ENCODE assay signal across 1 cellular context in genomic region chr12:58176296-58176869, GRCh38.
TF ChIP-seq lines count a peak whose summit lies in the region.

No MANE protein-coding gene starts in this region.

TF ChIP-seq in HEK293, 187 proteins besides CTCF, POLR2A, EP300 and RAD21 (continued from another document):
- TF ChIP-seq, protein P1, sequence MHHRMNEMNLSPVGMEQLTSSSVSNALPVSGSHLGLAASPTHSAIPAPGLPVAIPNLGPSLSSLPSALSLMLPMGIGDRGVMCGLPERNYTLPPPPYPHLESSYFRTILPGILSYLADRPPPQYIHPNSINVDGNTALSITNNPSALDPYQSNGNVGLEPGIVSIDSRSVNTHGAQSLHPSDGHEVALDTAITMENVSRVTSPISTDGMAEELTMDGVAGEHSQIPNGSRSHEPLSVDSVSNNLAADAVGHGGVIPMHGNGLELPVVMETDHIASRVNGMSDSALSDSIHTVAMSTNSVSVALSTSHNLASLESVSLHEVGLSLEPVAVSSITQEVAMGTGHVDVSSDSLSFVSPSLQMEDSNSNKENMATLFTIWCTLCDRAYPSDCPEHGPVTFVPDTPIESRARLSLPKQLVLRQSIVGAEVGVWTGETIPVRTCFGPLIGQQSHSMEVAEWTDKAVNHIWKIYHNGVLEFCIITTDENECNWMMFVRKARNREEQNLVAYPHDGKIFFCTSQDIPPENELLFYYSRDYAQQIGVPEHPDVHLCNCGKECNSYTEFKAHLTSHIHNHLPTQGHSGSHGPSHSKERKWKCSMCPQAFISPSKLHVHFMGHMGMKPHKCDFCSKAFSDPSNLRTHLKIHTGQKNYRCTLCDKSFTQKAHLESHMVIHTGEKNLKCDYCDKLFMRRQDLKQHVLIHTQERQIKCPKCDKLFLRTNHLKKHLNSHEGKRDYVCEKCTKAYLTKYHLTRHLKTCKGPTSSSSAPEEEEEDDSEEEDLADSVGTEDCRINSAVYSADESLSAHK (tag by site-specific recombination; IDR thresholded peaks at IDR 0.05), result no peak
- TF ChIP-seq ZNF433 (tag by site-specific recombination; IDR thresholded peaks at IDR 0.05; ENCODE audit: low read depth) (no peak), ZNF214 (tag by site-specific recombination; IDR thresholded peaks at IDR 0.05; ENCODE audit: borderline replicate concordance) (no peak), ZNF837 (tag by site-specific recombination; IDR thresholded peaks at IDR 0.05) (no peak)
- TF ChIP-seq, protein P2, sequence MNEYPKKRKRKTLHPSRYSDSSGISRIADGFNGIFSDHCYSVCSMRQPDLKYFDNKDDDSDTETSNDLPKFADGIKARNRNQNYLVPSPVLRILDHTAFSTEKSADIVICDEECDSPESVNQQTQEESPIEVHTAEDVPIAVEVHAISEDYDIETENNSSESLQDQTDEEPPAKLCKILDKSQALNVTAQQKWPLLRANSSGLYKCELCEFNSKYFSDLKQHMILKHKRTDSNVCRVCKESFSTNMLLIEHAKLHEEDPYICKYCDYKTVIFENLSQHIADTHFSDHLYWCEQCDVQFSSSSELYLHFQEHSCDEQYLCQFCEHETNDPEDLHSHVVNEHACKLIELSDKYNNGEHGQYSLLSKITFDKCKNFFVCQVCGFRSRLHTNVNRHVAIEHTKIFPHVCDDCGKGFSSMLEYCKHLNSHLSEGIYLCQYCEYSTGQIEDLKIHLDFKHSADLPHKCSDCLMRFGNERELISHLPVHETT (tag by site-specific recombination; IDR thresholded peaks at IDR 0.05), result no peak
